In the genomic region with DNA sequence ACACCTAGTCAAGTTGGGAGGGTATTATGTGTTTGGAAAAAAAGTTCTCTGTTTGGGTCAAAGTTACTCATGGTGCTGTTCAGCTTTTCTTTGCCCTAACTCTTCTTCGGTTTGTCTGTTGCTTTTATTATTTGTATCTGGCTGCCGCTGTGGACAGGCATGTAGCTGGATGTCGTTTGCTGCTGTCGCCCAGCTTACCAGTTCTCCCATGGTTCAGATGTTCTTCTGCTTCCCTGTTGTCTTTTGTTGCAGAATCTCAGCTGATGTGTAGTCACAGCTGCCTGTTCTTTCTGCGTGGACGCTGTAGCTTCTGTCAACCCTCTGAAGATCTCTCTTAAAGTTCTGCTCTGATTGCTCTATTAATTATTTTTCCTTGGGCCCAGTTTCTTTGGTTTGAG, we compare ENCODE assay signal across 9 cellular contexts. TPM values are rescaled to one million over a fixed set of nuclear protein-coding genes. Genes with fewer than 3 reads are reported as not detected.
A peak's percentile ranks its signal among the peaks of the same experiment; 100 is the strongest.
DNase-seq lines count a peak whose midpoint lies in the region; ATAC-seq, FAIRE-seq and TF ChIP-seq lines count a peak whose summit lies in the region.
"Had no signal": no experiment of that assay in that cellular context is flagged by ENCODE, and none has a peak within 500 bp of the region (broad histone marks: within the 10 kb centered on the region; RNA-seq: fewer than 3 reads in every experiment).

No MANE protein-coding gene starts in this region.

- FAIRE-seq in pancreas (lab: Jason Lieb, UNC) = no peak
- no peak for FAIRE-seq in H54 (lab: Jason Lieb, UNC)

- peaks cover 40 to 82% of the 10 kb centered on the region in 2 experiments for H3K79me1 ChIP-seq in IMR-90 (ENCODE audit: low read depth in 1 of 2, low read length in 2 of 2)

- H4K8ac ChIP-seq in IMR-90 (ENCODE audit: low read depth in 2 of 2, low read length in 2 of 2) = no peak overlapping the region

- H2AFZ ChIP-seq in IMR-90 (replicated peaks; ENCODE audit: low read length, poor library complexity) (peak overlapping the region; percentile 21), neural progenitor cell (replicated peaks) (no peak overlapping the region)

- no peak overlapping the region for H2BK120ac ChIP-seq in IMR-90 (ENCODE audit: low read depth, low read length)

- TF ChIP-seq CTCF in C4-2B (conservative IDR thresholded peaks at IDR 0.05) (no peak), IMR-90 (conservative IDR thresholded peaks at IDR 0.05; ENCODE audit: low read depth, low read length) (no peak), body of pancreas (IDR thresholded peaks at IDR 0.05) (no peak), pancreas (IDR thresholded peaks at IDR 0.05) (no peak), ovary (IDR thresholded peaks at IDR 0.05) (no peak), neural progenitor cell (IDR thresholded peaks at IDR 0.05) (no peak)

- H3K18ac ChIP-seq in IMR-90 (ENCODE audit: low read depth, low read length) = no peak overlapping the region

- 0 out of 2 replicates have a peak overlapping the region, but pooled peaks have one; percentile 3 for H2AK5ac ChIP-seq in IMR-90 (ENCODE audit: low read depth, low read length)

- H3K9me1 ChIP-seq in IMR-90 (ENCODE audit: insufficient read depth, low read length) = peaks cover 30% of the 10 kb centered on the region

- H3K36me3 Mint-ChIP-seq in neural progenitor cell = peaks cover 2% of the 10 kb centered on the region

- no peak overlapping the region for H3K23ac ChIP-seq in IMR-90 (ENCODE audit: low read depth, low read length)

- H3K27me3 ChIP-seq in IMR-90 (ENCODE audit: control insufficient read depth, insufficient read depth, low read length) = no peaks in the 10 kb centered on the region
- no peaks in the 10 kb centered on the region for H3K27me3 ChIP-seq in body of pancreas
- no peaks in the 10 kb centered on the region for H3K27me3 ChIP-seq in pancreas
- no peaks in the 10 kb centered on the region for H3K27me3 ChIP-seq in ovary
- no peaks in the 10 kb centered on the region for H3K27me3 ChIP-seq in neural progenitor cell

- ATAC-seq in IMR-90 (ENCODE audit: low read depth) = no peak
- no peak for ATAC-seq in body of pancreas
- no peak for ATAC-seq in pancreas

- H3K4me2 ChIP-seq in IMR-90 (ENCODE audit: low read depth, low read length) = no peak overlapping the region; the same call in 1 of the 2 replicates
- H3K4me2 ChIP-seq in neural progenitor cell = no peak overlapping the region

- intact Hi-C loops in IMR-90 (cut with micrococcal nuclease) (no loop called here), body of pancreas (cut with DNase I) (no loop called here), pancreas (cut with DNase I) (loop anchor here in 1 of 3 donors (10.0 kb wide), 1 partner anchor 48 kb away; no protein-coding TSS in a partner anchor), ovary (cut with DNase I) (loop anchor here in 2 of 4 donors (10.0 kb wide), 2 partner anchors 48 to 58 kb away; no protein-coding TSS in a partner anchor)

- CTCF ChIA-PET in IMR-90 (lab: Yijun Ruan, JAX) = interaction anchor here (0.5 to 0.6 kb wide), 2 partner anchors 10 to 52 kb away, joined by 3 to 6 read pairs; no protein-coding TSS in a partner anchor

- no peak overlapping the region for H2BK15ac ChIP-seq in IMR-90 (ENCODE audit: low read depth, low read length)

- TF ChIP-seq RAD21 in IMR-90 (IDR thresholded peaks at IDR 0.05; ENCODE audit: low read length) = no peak

- H3K9me3 ChIP-seq in IMR-90 (ENCODE audit: control insufficient read depth, insufficient read depth, low read length) = no peaks in the 10 kb centered on the region
- H3K9me3 ChIP-seq in body of pancreas = no peaks in the 10 kb centered on the region
- no peaks in the 10 kb centered on the region for H3K9me3 ChIP-seq in pancreas
- no peaks in the 10 kb centered on the region for H3K9me3 ChIP-seq in ovary
- no peaks in the 10 kb centered on the region for H3K9me3 ChIP-seq in neural progenitor cell (ENCODE audit: low read depth)

- no peak overlapping the region for H3K4ac ChIP-seq in IMR-90 (ENCODE audit: low read depth, low read length)

- H4K20me1 ChIP-seq in IMR-90 (ENCODE audit: insufficient read depth, low read length) (peaks cover 87% of the 10 kb centered on the region), neural progenitor cell (ENCODE audit: low read depth) (peaks cover 99% of the 10 kb centered on the region)

- peaks cover 5% of the 10 kb centered on the region for H3K27me3 Mint-ChIP-seq in neural progenitor cell (ENCODE audit: insufficient read depth, low read depth)

- H3K27ac ChIP-seq in C4-2B = peak overlapping the region; percentile 11; the same call in 1 of the 2 replicates
- H3K27ac ChIP-seq in IMR-90 (ENCODE audit: insufficient read depth, low read length) = no peak overlapping the region
- H3K27ac ChIP-seq in body of pancreas = peak overlapping the region in 3 of 4 donors; percentile 67 to 77 (median 67)
- H3K27ac ChIP-seq in pancreas = peak overlapping the region; percentile 22 to 82 (median 50)
- H3K27ac ChIP-seq in ovary = peak overlapping the region in 1 of 2 donors; percentile 60
- H3K27ac ChIP-seq in neural progenitor cell = no peak overlapping the region

- H3K4me1 ChIP-seq in IMR-90 (ENCODE audit: control insufficient read depth, insufficient read depth, low read length) = peaks cover 29% of the 10 kb centered on the region
- H3K4me1 ChIP-seq in body of pancreas = peaks cover 77% of the 10 kb centered on the region
- H3K4me1 ChIP-seq in pancreas = peaks cover 31 to 53% (median 48%) of the 10 kb centered on the region in 3 donors
- H3K4me1 ChIP-seq in ovary (ENCODE audit: insufficient read depth) = peaks cover 36% of the 10 kb centered on the region
- peaks cover 30% of the 10 kb centered on the region for H3K4me1 ChIP-seq in neural progenitor cell

- H3K27ac Mint-ChIP-seq in neural progenitor cell = no peak overlapping the region

- no peak for TF ChIP-seq POLR2A in IMR-90 (IDR thresholded peaks at IDR 0.05; ENCODE audit: low read depth, low read length)
- TF ChIP-seq POLR2A in body of pancreas (IDR thresholded peaks at IDR 0.05) = no peak
- TF ChIP-seq POLR2A in H54 (IDR thresholded peaks at IDR 0.05; ENCODE audit: low read depth, low read length) = no peak
- TF ChIP-seq POLR2A in ovary (IDR thresholded peaks at IDR 0.05) = no peak

- H2AK9ac ChIP-seq in IMR-90 (replicated peaks; ENCODE audit: low read depth, low read length, poor library complexity) = no peak overlapping the region

- H3K56ac ChIP-seq in IMR-90 (ENCODE audit: extremely low read depth, insufficient read depth, low read length) = no peak overlapping the region

- H3K4me3 ChIP-seq in IMR-90 (ENCODE audit: insufficient read depth, low read depth, low read length) = no peak overlapping the region
- H3K4me3 ChIP-seq in body of pancreas = no peak overlapping the region
- no peak overlapping the region for H3K4me3 ChIP-seq in pancreas
- H3K4me3 ChIP-seq in ovary = no peak overlapping the region
- no peak overlapping the region for H3K4me3 ChIP-seq in neural progenitor cell

- in situ Hi-C loops in IMR-90 (cut with MboI; ENCODE audit: low sequenced_read_pairs) = no loop called here

- no peak overlapping the region for H4K91ac ChIP-seq in IMR-90 (ENCODE audit: insufficient read depth, low read depth, low read length)

- H2BK5ac ChIP-seq in IMR-90 (ENCODE audit: low read depth, low read length, poor library complexity, severe bottlenecking) = no peak overlapping the region

- no peak for TF ChIP-seq EP300 in ovary (IDR thresholded peaks at IDR 0.05)

- no peak for DNase-seq in IMR-90
- no peak for DNase-seq in body of pancreas
- DNase-seq in pancreas = no peak
- DNase-seq in H54 (ENCODE audit: insufficient read length, low spot score) = no peak
- DNase-seq in SIG-M5 (lab: John Stamatoyannopoulos, UW) = no peak
- no peak for DNase-seq in ovary
- DNase-seq in neural progenitor cell (ENCODE audit: low spot score) = no peak
- DNase-seq: amniotic stem cell had no signal

- H4K5ac ChIP-seq in IMR-90 (ENCODE audit: low read depth, low read length) = no peak overlapping the region

- H3K14ac ChIP-seq in IMR-90 (replicated peaks; ENCODE audit: low read depth, low read length) = no peak overlapping the region

- H3K36me3 ChIP-seq in IMR-90 (ENCODE audit: control insufficient read depth, insufficient read depth, low read length) = no peaks in the 10 kb centered on the region
- H3K36me3 ChIP-seq in body of pancreas (replicated peaks in 1 of 2; ENCODE audit: insufficient read depth in 1 of 2, low read depth in 2 of 2) = no peaks in the 10 kb centered on the region
- no peaks in the 10 kb centered on the region for H3K36me3 ChIP-seq in pancreas
- no peaks in the 10 kb centered on the region for H3K36me3 ChIP-seq in ovary
- H3K36me3 ChIP-seq in neural progenitor cell = no peaks in the 10 kb centered on the region

- no peaks in the 10 kb centered on the region for H3K9me3 Mint-ChIP-seq in neural progenitor cell

- H2BK20ac ChIP-seq in IMR-90 (ENCODE audit: low read depth, low read length) = no peak overlapping the region

- no peak overlapping the region for H3K9ac ChIP-seq in IMR-90 (ENCODE audit: low read depth, low read length)
- H3K9ac ChIP-seq in neural progenitor cell = no peak overlapping the region

- peaks cover 100% of the 10 kb centered on the region for H3K79me2 ChIP-seq in neural progenitor cell (ENCODE audit: low read depth)

- 50% methylated on average over 2 of the region's 6 CpGs; no CpG with 5 or more reads in 1 of the 2 experiments for WGBS in IMR-90 (ENCODE audit: extremely low coverage in 2 of 2, insufficient read length in 1 of 2), 2 experiments
- WGBS in body of pancreas, 2 donors = 87 to 92% methylated on average over 6 of the region's 6 CpGs
- 74 to 85% methylated on average over 6 of the region's 6 CpGs for WGBS in pancreas, 2 donors
- WGBS in ovary, 3 donors = 32 to 51% (median 37%) methylated on average over 6 of the region's 6 CpGs

- H3K4me3 Mint-ChIP-seq in neural progenitor cell = no peak overlapping the region

- no peaks in the 10 kb centered on the region for H3F3A ChIP-seq in neural progenitor cell (ENCODE audit: low read depth)

- BruUV-seq in IMR-90 (replicated peaks; lab: Mats Ljungman, UMichigan) = no TSS peak

- H3K4me1 Mint-ChIP-seq in neural progenitor cell = peaks cover 69% of the 10 kb centered on the region

- dilution Hi-C loops in IMR-90 (cut with HindIII; ENCODE audit: low sequenced_read_pairs, unreplicated experiment) = no loop called here

- POLR2A ChIA-PET in IMR-90 (lab: Charles Lee; ENCODE audit: unreplicated experiment) = no interaction called here

TF ChIP-seq in IMR-90, 13 proteins besides CTCF, POLR2A, EP300 and RAD21 (continues in another document):
- no peak for TF ChIP-seq MXI1 (IDR thresholded peaks at IDR 0.05; ENCODE audit: borderline replicate concordance, low read depth, low read length)

RNA-seq across cellular contexts. Expression of a gene that starts 8.0 kb away (rescaled TPM):
- total RNA-seq in IMR-90 (2012; rRNA removed) (33.2 and 38.6 TPM in 2 replicates), body of pancreas (10 to 100 TPM; 50.8 TPM), pancreas (10 to 100 TPM; 27.5 to 54.0 (median 37.7) TPM), ovary (10 to 100 TPM; 32.9 to 70.3 (median 49.2) TPM), neural progenitor cell (ENCODE audit: low replicate concordance) (35.1 and 46.1 TPM in 2 replicates)
- polyA plus RNA-seq in IMR-90 (2012; rRNA removed) (37.2 and 41.4 TPM in 2 replicates), pancreas (10 to 100 TPM; 11.0 to 14.5 TPM), ovary (100 to 1,000 TPM in 1 of 2 donors, 10 to 100 TPM in 1; 29.3 to 116 TPM)
- 20.4 and 27.1 TPM in 2 replicates for polyA plus RNA-seq in IMR-90 (2012; cell fraction: cytosol; rRNA removed)
- polyA plus RNA-seq in IMR-90 (2012; cell fraction: nucleus; rRNA removed; ENCODE audit: low replicate concordance) = 24.9 and 43.2 TPM in 2 replicates

Comparison
In these comparisons a context has a peak if more than half of its experiments do, and no peak if none do; other contexts are left out.
1. H3K27ac ChIP-seq: peak in C4-2B (single experiment), body of pancreas (3 of 4) and pancreas (4 of 4); none in IMR-90 (single experiment) and neural progenitor cell (single experiment).